ENCODE assay signal across 12 cellular contexts in genomic region chr3:72137865-72138861, GRCh38.
DNase-seq lines count a peak whose midpoint lies in the region; ATAC-seq, FAIRE-seq and TF ChIP-seq lines count a peak whose summit lies in the region.
"Had no signal": no experiment of that assay in that cellular context is flagged by ENCODE, and none has a peak within 500 bp of the region (broad histone marks: within the 10 kb centered on the region; RNA-seq: fewer than 3 reads in every experiment).

No MANE protein-coding gene starts in this region.

- H3K27me3 Mint-ChIP-seq in activated T-cell treated with anti-CD3 and anti-CD28 coated beads, Interleukin-2, amount 50 U/mL, for 24 hours, result peaks cover 4% of the 10 kb centered on the region

- H3K27ac ChIP-seq in kidney (ENCODE audit: low read depth in 2 of 2, low read length in 2 of 2) (no peak overlapping the region), GM23248 (no peak overlapping the region)
- H3K27ac ChIP-seq: KMS-11 had no signal

- in situ Hi-C loops in GM23248 (cut with MboI), result no loop called here

- peak overlapping the region; percentile 58 for H3K27ac Mint-ChIP-seq in activated T-cell treated with anti-CD3 and anti-CD28 coated beads, Interleukin-2, amount 50 U/mL, for 24 hours

- FAIRE-seq in kidney (lab: Jason Lieb, UNC), result no peak
- FAIRE-seq: astrocyte had no signal

- H3K4me2 ChIP-seq in GM23248 (ENCODE audit: unreplicated experiment), result no peak overlapping the region
- H3K4me2 ChIP-seq: KMS-11 had no signal

- H3K9ac ChIP-seq in kidney (ENCODE audit: low read length in 2 of 2) (no peak overlapping the region), GM23248 (no peak overlapping the region)
- H3K9ac ChIP-seq: KMS-11 had no signal

- TF ChIP-seq CTCF in GM12865 (IDR thresholded peaks at IDR 0.05; ENCODE audit: insufficient read depth, low read depth, low read length, missing control alignments) (no peak), GM20000 (IDR thresholded peaks at IDR 0.05; ENCODE audit: extremely low read depth, missing control alignments) (peak; percentile 7), kidney (IDR thresholded peaks at IDR 0.05; ENCODE audit: borderline replicate concordance, extremely low read depth, insufficient read depth) (no peak)

- no peak overlapping the region for H3K4me3 ChIP-seq in GM12865 (ENCODE audit: low read depth, low read length)
- H3K4me3 ChIP-seq in kidney (ENCODE audit: low read length in 2 of 2), result no peak overlapping the region
- no peak overlapping the region for H3K4me3 ChIP-seq in GM23248

- intact Hi-C loops in kidney (cut with DNase I), result no loop called here

- H3K27me3 ChIP-seq in GM23248 (replicated peaks; ENCODE audit: insufficient read depth), result no peaks in the 10 kb centered on the region

- H3K4me1 ChIP-seq in kidney (ENCODE audit: control insufficient read depth in 1 of 2, insufficient read depth in 1 of 2, low read depth in 1 of 2, low read length in 2 of 2), result no peaks in the 10 kb centered on the region
- H3K4me1 ChIP-seq in GM23248 (ENCODE audit: insufficient read depth), result no peaks in the 10 kb centered on the region

- H3K9me2 ChIP-seq in GM23248 (ENCODE audit: insufficient read depth), result no peaks in the 10 kb centered on the region

- H3K9me3 ChIP-seq in kidney (ENCODE audit: control insufficient read depth in 1 of 2, low read length in 2 of 2) (no peaks in the 10 kb centered on the region), GM23248 (ENCODE audit: low read depth) (no peaks in the 10 kb centered on the region)

- no peaks in the 10 kb centered on the region for H3K79me2 ChIP-seq in GM23248 (ENCODE audit: insufficient read depth)

- H3K9me3 Mint-ChIP-seq in activated T-cell treated with anti-CD3 and anti-CD28 coated beads, Interleukin-2, amount 50 U/mL, for 24 hours, result no peaks in the 10 kb centered on the region

- no peaks in the 10 kb centered on the region for H3F3A ChIP-seq in GM23248 (ENCODE audit: insufficient read depth)

- H3K36me3 ChIP-seq in kidney (ENCODE audit: control insufficient read depth in 1 of 2, insufficient read depth in 2 of 2, low read length in 2 of 2), result no peaks in the 10 kb centered on the region
- no peaks in the 10 kb centered on the region for H3K36me3 ChIP-seq in GM23248 (ENCODE audit: low read depth)

- no peaks in the 10 kb centered on the region for H3K36me3 Mint-ChIP-seq in activated T-cell treated with anti-CD3 and anti-CD28 coated beads, Interleukin-2, amount 50 U/mL, for 24 hours (ENCODE audit: low read depth)

- ATAC-seq in GM19324 (IDR thresholded peaks at IDR 0.05; ENCODE audit: low FRiP score, unreplicated experiment) (no peak), HG03135 (IDR thresholded peaks at IDR 0.05; ENCODE audit: unreplicated experiment) (no peak)
- ATAC-seq: PC-3 had no signal

- DNase-seq in GM12865 (ENCODE audit: low read depth) (peak; percentile 50), GM20000 (ENCODE audit: low spot score) (no peak), kidney (no peak), GM23248 (no peak)
- DNase-seq in activated T-cell treated with anti-CD3 and anti-CD28 coated beads, Interleukin-2, amount 50 U/mL, for 24 hours, result peak; percentile 49
- DNase-seq in stimulated activated CD4-positive, alpha-beta T cell treated with anti-CD3 and anti-CD28 coated beads, Interleukin-12 subunit alpha, Interleukin-12 subunit beta, amount 100 ng/mL, for 4 hours, result peak; percentile 21
- DNase-seq: head of caudate nucleus, PC-3 had no signal

- 83 to 84% methylated on average over 9 of the region's 9 CpGs for WGBS in GM23248 (ENCODE audit: low coverage in 1 of 2, low lambda C conversion rate in 2 of 2, missing lambda C conversion rate in 2 of 2), 2 experiments

- H4K20me1 ChIP-seq in GM23248 (ENCODE audit: insufficient read depth), result no peaks in the 10 kb centered on the region

- H3K4me3 Mint-ChIP-seq in activated T-cell treated with anti-CD3 and anti-CD28 coated beads, Interleukin-2, amount 50 U/mL, for 24 hours, result peak overlapping the region; percentile 13

- peaks cover 51% of the 10 kb centered on the region for H3K4me1 Mint-ChIP-seq in activated T-cell treated with anti-CD3 and anti-CD28 coated beads, Interleukin-2, amount 50 U/mL, for 24 hours (ENCODE audit: low read depth)

- no peak overlapping the region for H2AFZ ChIP-seq in GM23248

Comparison
In these comparisons a context has a peak if more than half of its experiments do, and no peak if none do; other contexts are left out.
1. DNase-seq: peak in GM12865 (single experiment), activated T-cell treated with anti-CD3 and anti-CD28 coated beads, Interleukin-2, amount 50 U/mL, for 24 hours (single experiment) and stimulated activated CD4-positive, alpha-beta T cell treated with anti-CD3 and anti-CD28 coated beads, Interleukin-12 subunit alpha, Interleukin-12 subunit beta, amount 100 ng/mL, for 4 hours (single experiment); none in GM20000 (single experiment), kidney (single experiment) and GM23248 (single experiment).